In the genomic region with DNA sequence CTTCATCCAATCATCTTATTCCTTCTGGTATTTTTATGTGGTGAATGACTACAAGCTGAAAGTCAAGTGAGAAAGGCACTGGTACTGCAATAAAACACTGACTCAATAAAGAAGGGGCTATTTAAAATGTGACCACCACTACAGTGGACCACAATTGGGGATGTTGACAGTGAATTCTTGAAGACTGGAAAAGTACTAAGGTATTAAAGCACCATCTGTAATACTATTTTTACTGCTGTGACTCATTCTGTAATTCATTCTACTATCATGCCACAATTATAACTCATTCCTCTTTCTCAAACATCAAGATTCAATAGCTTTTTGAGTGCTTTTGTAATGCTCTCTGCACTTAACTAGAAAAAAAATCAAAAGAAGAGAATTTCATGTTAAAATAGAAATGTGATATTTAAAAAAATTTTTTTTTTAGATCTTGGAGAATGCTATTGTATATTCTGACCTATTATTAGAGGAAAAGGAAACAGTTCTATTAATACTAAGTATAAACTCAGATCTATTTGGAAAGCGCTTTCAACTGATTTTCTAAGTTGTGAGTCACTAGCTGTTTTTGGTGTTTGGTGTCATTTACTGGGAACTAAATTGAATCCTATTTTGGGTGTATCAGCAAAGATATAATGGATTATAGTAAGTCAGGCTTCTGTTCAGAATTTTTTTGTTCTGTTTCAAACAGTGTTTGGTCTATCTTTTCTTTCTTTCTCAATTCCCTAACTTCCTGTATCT, we compare ENCODE assay signal across 11 cellular contexts.
DNase-seq lines count a peak whose midpoint lies in the region; ATAC-seq and TF ChIP-seq lines count a peak whose summit lies in the region.
"Had no signal": no experiment of that assay in that cellular context is flagged by ENCODE, and none has a peak within 500 bp of the region (broad histone marks: within the 10 kb centered on the region; RNA-seq: fewer than 3 reads in every experiment).

No MANE protein-coding gene starts in this region.

- H2BK120ac ChIP-seq in mesenchymal stem cell (ENCODE audit: low read depth, low read length), result no peak overlapping the region

- H3K27ac ChIP-seq in left ventricle myocardium inferior (replicated peaks) (peak overlapping the region; percentile 82), mesenchymal stem cell (ENCODE audit: low read length, poor library complexity, severe bottlenecking) (peak overlapping the region; percentile 75)

- peaks cover 52% of the 10 kb centered on the region for H3K4me1 ChIP-seq in left ventricle myocardium inferior
- H3K4me1 ChIP-seq in mesenchymal stem cell (ENCODE audit: control insufficient read depth, insufficient read depth, low read depth, low read length), result peaks cover 11% of the 10 kb centered on the region

- no peak for ATAC-seq in Right ventricle myocardium superior (ENCODE audit: poor library complexity)

- H3K27me3 Mint-ChIP-seq in chondrocyte (ENCODE audit: low read depth), result no peaks in the 10 kb centered on the region
- H3K27me3 Mint-ChIP-seq: CD4-positive, CD25-positive, alpha-beta regulatory T cell had no signal

- in situ Hi-C loops in KBM-7 (cut with MboI; ENCODE audit: low pct_unique_long_range_greater_than_20kb, low sequenced_read_pairs), result no loop called here

- no peak overlapping the region for H3K4me2 ChIP-seq in mesenchymal stem cell (ENCODE audit: low read length, poor library complexity, severe bottlenecking)

- H3K9me3 ChIP-seq in left ventricle myocardium inferior (replicated peaks), result no peaks in the 10 kb centered on the region
- H3K9me3 ChIP-seq in mesenchymal stem cell (ENCODE audit: control insufficient read depth, low read length), result no peaks in the 10 kb centered on the region

- no peak overlapping the region for H3K18ac ChIP-seq in mesenchymal stem cell (ENCODE audit: low read depth in 1 of 2, low read length in 2 of 2)

- no peak overlapping the region for H4K8ac ChIP-seq in mesenchymal stem cell (ENCODE audit: low read length)

- H3K36me3 Mint-ChIP-seq in chondrocyte (ENCODE audit: low read depth), result no peaks in the 10 kb centered on the region
- H3K36me3 Mint-ChIP-seq: CD4-positive, CD25-positive, alpha-beta regulatory T cell had no signal

- no peak overlapping the region for H2AFZ ChIP-seq in mesenchymal stem cell (ENCODE audit: low read depth, low read length)

- no peak overlapping the region for H3K4me3 Mint-ChIP-seq in chondrocyte (ENCODE audit: unreplicated experiment)
- H3K4me3 Mint-ChIP-seq: CD4-positive, CD25-positive, alpha-beta regulatory T cell had no signal

- peaks cover 73% of the 10 kb centered on the region for H3K4me1 Mint-ChIP-seq in chondrocyte (ENCODE audit: low read depth)

- H2BK15ac ChIP-seq in mesenchymal stem cell (ENCODE audit: low read depth, poor library complexity, severe bottlenecking), result no peak overlapping the region

- H3K79me1 ChIP-seq in mesenchymal stem cell (replicated peaks; ENCODE audit: low read length, poor library complexity, severe bottlenecking), result no peaks in the 10 kb centered on the region

- TF ChIP-seq CTCF in left ventricle myocardium inferior (IDR thresholded peaks at IDR 0.05; ENCODE audit: borderline replicate concordance) (no peak), chondrocyte (IDR thresholded peaks at IDR 0.05) (no peak)

- intact Hi-C loops in left ventricle myocardium inferior (cut with micrococcal nuclease), result no loop called here
- intact Hi-C loops in Right ventricle myocardium superior (cut with DNase I), result no loop called here

- H3K36me3 ChIP-seq in left ventricle myocardium inferior, result no peaks in the 10 kb centered on the region
- H3K36me3 ChIP-seq in mesenchymal stem cell (ENCODE audit: control insufficient read depth in 1 of 2, insufficient read depth in 2 of 2, low read depth in 1 of 2, low read length in 2 of 2), result no peaks in the 10 kb centered on the region

- no peak overlapping the region for H3K4me3 ChIP-seq in left ventricle myocardium inferior
- peak overlapping the region in 1 of 2 experiments; percentile 27 for H3K4me3 ChIP-seq in mesenchymal stem cell (ENCODE audit: insufficient read depth in 1 of 2, low read depth in 1 of 2, low read length in 2 of 2)

- DNase-seq in left ventricle myocardium inferior (no peak), Right ventricle myocardium superior (no peak), chondrocyte (ENCODE audit: low spot score) (no peak), mesenchymal stem cell (peak; percentile 80), iPS-NIHi7 (ENCODE audit: extremely low spot score) (no peak), KBM-7 (no peak), DMS153 (lab: John Stamatoyannopoulos, UW) (no peak), NCI-H1694 treated with DMSO at 0.1 percent for 48 hours (lab: John Stamatoyannopoulos, UW) (no peak)
- DNase-seq: CD4-positive, CD25-positive, alpha-beta regulatory T cell; effector CD4-positive, alpha-beta T cell; stimulated activated CD8-positive, alpha-beta memory T cell treated with anti-CD3 and anti-CD28 coated beads, Interleukin-4, amount 100 ng/mL, for 48 hours had no signal

- WGBS in mesenchymal stem cell, result 33% methylated on average over 1 of the region's 1 CpG

- H3K23ac ChIP-seq in mesenchymal stem cell (ENCODE audit: low read length in 2 of 2), result no peak overlapping the region

- H3K14ac ChIP-seq in mesenchymal stem cell (ENCODE audit: low read length in 2 of 2), result no peak overlapping the region

- H3K9ac ChIP-seq in mesenchymal stem cell (ENCODE audit: low read length), result peak overlapping the region; percentile 82

- H4K91ac ChIP-seq in mesenchymal stem cell (ENCODE audit: low read length), result no peak overlapping the region

- H3K9me3 Mint-ChIP-seq in chondrocyte (ENCODE audit: low read depth), result no peaks in the 10 kb centered on the region
- H3K9me3 Mint-ChIP-seq: CD4-positive, CD25-positive, alpha-beta regulatory T cell had no signal

- H3K4ac ChIP-seq in mesenchymal stem cell (ENCODE audit: low read depth in 1 of 2, low read length in 2 of 2), result no peak overlapping the region

- no peak overlapping the region for H2AK5ac ChIP-seq in mesenchymal stem cell (ENCODE audit: low read length, severe bottlenecking)

- H2BK12ac ChIP-seq in mesenchymal stem cell (ENCODE audit: low read length in 2 of 2), result no peak overlapping the region

- H3K27me3 ChIP-seq in left ventricle myocardium inferior (ENCODE audit: low read depth) (no peaks in the 10 kb centered on the region), mesenchymal stem cell (ENCODE audit: control insufficient read depth in 1 of 2, insufficient read depth in 1 of 2, low read length in 2 of 2) (no peaks in the 10 kb centered on the region)

- no peak overlapping the region for H2BK5ac ChIP-seq in mesenchymal stem cell (ENCODE audit: low read depth, low read length, poor library complexity, severe bottlenecking)

- H3K27ac Mint-ChIP-seq in chondrocyte (ENCODE audit: unreplicated experiment), result peak overlapping the region; percentile 94
- H3K27ac Mint-ChIP-seq: CD4-positive, CD25-positive, alpha-beta regulatory T cell had no signal
